In the genomic region with DNA sequence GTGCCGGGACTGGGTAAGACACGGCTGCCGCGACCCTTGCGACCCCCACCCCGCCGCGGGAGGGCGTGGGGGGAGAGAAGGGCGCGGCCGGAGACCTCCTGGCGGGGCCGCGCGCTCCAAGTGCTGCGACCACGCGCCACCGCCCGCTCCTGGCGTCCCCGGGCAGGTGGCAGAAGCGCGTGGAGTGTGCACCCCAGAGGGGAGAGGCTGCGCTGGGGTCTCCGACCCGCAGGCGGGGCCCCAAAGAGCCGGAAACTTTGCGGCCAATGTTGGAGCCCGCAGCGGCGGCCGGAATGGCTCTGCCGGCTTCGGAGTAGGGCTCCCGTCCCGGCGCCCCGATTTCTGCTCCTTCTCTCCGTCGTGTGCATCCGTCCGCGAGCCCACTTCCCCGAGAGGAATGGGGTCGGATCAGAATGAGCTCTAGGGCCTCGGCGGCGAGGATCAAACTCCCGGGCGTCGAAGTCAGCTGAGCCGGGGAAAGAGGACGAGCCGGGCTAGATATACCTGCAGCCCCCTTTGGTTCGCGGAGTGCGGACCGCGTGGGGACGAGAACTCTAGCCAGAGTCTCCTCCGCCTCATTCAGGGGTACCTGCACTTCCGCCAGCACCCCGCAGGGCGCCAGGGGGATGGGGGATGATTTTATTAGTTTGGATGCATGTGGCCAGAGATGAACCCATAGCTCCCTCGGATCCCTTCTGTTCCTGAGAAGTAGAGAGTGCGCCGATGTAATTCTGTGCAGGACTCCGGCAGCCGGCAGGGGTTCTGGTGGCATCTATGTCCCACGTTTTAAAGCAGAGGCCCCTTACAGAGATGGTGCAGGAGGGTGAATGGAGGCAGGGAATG, we compare ENCODE assay signal across 8 cellular contexts. TPM values are rescaled to one million over a fixed set of nuclear protein-coding genes. Genes with fewer than 3 reads are reported as not detected.
DNase-seq lines count a peak whose midpoint lies in the region; ATAC-seq and TF ChIP-seq lines count a peak whose summit lies in the region.

No MANE protein-coding gene starts in this region.

- H3K36me3 Mint-ChIP-seq in activated naive CD4-positive, alpha-beta T cell treated with anti-CD3 and anti-CD28 coated beads for 36 hours (ENCODE audit: low read depth), result no peaks in the 10 kb centered on the region

- H3K36me3 ChIP-seq in kidney epithelial cell (ENCODE audit: control insufficient read depth, insufficient read depth, low read length) (no peaks in the 10 kb centered on the region), suprapubic skin (no peaks in the 10 kb centered on the region), brain microvascular endothelial cell (replicated peaks) (no peaks in the 10 kb centered on the region)

- H3K27me3 ChIP-seq in kidney epithelial cell (ENCODE audit: control insufficient read depth, insufficient read depth, low read length) (peaks cover 34% of the 10 kb centered on the region), suprapubic skin (peaks cover 26% of the 10 kb centered on the region), brain microvascular endothelial cell (replicated peaks) (peaks cover 33% of the 10 kb centered on the region)

- peaks cover 35% of the 10 kb centered on the region for H3K4me1 ChIP-seq in suprapubic skin

- H3K4me3 Mint-ChIP-seq in activated naive CD4-positive, alpha-beta T cell treated with anti-CD3 and anti-CD28 coated beads for 36 hours, result peak overlapping the region; percentile 61

- 2% methylated on average over 8 of the region's 73 CpGs for WGBS in suprapubic skin

- H3K4me3 ChIP-seq in kidney epithelial cell (ENCODE audit: low read depth, low read length) (peak overlapping the region; percentile 6), suprapubic skin (peak overlapping the region; percentile 58), brain microvascular endothelial cell (ENCODE audit: low read depth, low read length) (no peak overlapping the region)

- H3K27ac Mint-ChIP-seq in activated naive CD4-positive, alpha-beta T cell treated with anti-CD3 and anti-CD28 coated beads for 36 hours, result no peak overlapping the region

- CTCF ChIA-PET in activated naive CD4-positive, alpha-beta T cell treated with anti-CD3 and anti-CD28 coated beads for 36 hours (lab: Charles Lee), result interaction anchor here (0.6 to 2.2 kb wide), 5 partner anchors 31 to 709 kb away, joined by 3 to 7 read pairs (median 6); no protein-coding TSS in a partner anchor

- H3K27me3 Mint-ChIP-seq in activated naive CD4-positive, alpha-beta T cell treated with anti-CD3 and anti-CD28 coated beads for 36 hours (ENCODE audit: low read depth), result peaks cover 46% of the 10 kb centered on the region

- H3K27ac ChIP-seq in suprapubic skin, result peak overlapping the region; percentile 42
- H3K27ac ChIP-seq in brain microvascular endothelial cell, result no peak overlapping the region

- TF ChIP-seq EP300 in suprapubic skin (IDR thresholded peaks at IDR 0.05), result no peak

- no peak for ATAC-seq in GM18519 (IDR thresholded peaks at IDR 0.05; ENCODE audit: low FRiP score, unreplicated experiment)

- TF ChIP-seq POLR2A in suprapubic skin (IDR thresholded peaks at IDR 0.05), result no peak

- no peaks in the 10 kb centered on the region for H3K9me3 Mint-ChIP-seq in activated naive CD4-positive, alpha-beta T cell treated with anti-CD3 and anti-CD28 coated beads for 36 hours

- intact Hi-C loops in activated naive CD4-positive, alpha-beta T cell treated with anti-CD3 and anti-CD28 coated beads for 36 hours (cut with micrococcal nuclease), result loop anchor here (5.0 kb wide), 3 partner anchors 78 to 888 kb away; no protein-coding TSS in a partner anchor

- no peak for TF ChIP-seq CTCF in kidney epithelial cell (IDR thresholded peaks at IDR 0.05; ENCODE audit: insufficient read depth, low read length, poor library complexity, severe bottlenecking)
- TF ChIP-seq CTCF in suprapubic skin (IDR thresholded peaks at IDR 0.05), result no peak
- TF ChIP-seq CTCF in brain microvascular endothelial cell (IDR thresholded peaks at IDR 0.05; ENCODE audit: low read depth, low read length, missing control alignments), result no peak

- no peaks in the 10 kb centered on the region for H3K9me3 ChIP-seq in suprapubic skin

- peak; percentile 17 to 21 for DNase-seq in stimulated activated CD4-positive, alpha-beta T cell treated with anti-CD3 and anti-CD28 coated beads, Interleukin-2, amount 100 ng/mL, for 24 hours
- no peak for DNase-seq in stimulated activated CD4-positive, alpha-beta T cell treated with anti-CD3 and anti-CD28 coated beads, Interleukin-12 subunit alpha, Interleukin-12 subunit beta, amount 100 ng/mL, for 4 hours
- no peak for DNase-seq in activated naive CD4-positive, alpha-beta T cell treated with anti-CD3 and anti-CD28 coated beads for 36 hours
- DNase-seq in kidney epithelial cell (ENCODE audit: low read depth) (no peak), suprapubic skin (ENCODE audit: low spot score in 2 of 2) (no peak), foreskin melanocyte (no peak), brain microvascular endothelial cell (no peak)

- H3K4me1 Mint-ChIP-seq in activated naive CD4-positive, alpha-beta T cell treated with anti-CD3 and anti-CD28 coated beads for 36 hours (ENCODE audit: low read depth), result peaks cover 10% of the 10 kb centered on the region

- in situ Hi-C loops in brain microvascular endothelial cell (cut with HindIII; ENCODE audit: low pct_ligation_motif_present, low sequenced_read_pairs), result no loop called here

RNA-seq across cellular contexts. Expression of a gene that starts 0.8 kb away (rescaled TPM):
- not detected for total RNA-seq in activated naive CD4-positive, alpha-beta T cell treated with anti-CD3 and anti-CD28 coated beads for 36 hours
- total RNA-seq in kidney epithelial cell, result 0.04 TPM in 1 of 2 replicates, not detected in the other
- total RNA-seq in suprapubic skin, result 1 to 10 TPM; 1.6 to 5.9 (median 2.0) TPM

Comparison
In these comparisons a context has a peak if more than half of its experiments do, and no peak if none do; other contexts are left out.
1. DNase-seq: peak in stimulated activated CD4-positive, alpha-beta T cell treated with anti-CD3 and anti-CD28 coated beads, Interleukin-2, amount 100 ng/mL, for 24 hours (2 of 2); none in stimulated activated CD4-positive, alpha-beta T cell treated with anti-CD3 and anti-CD28 coated beads, Interleukin-12 subunit alpha, Interleukin-12 subunit beta, amount 100 ng/mL, for 4 hours (single experiment), activated naive CD4-positive, alpha-beta T cell treated with anti-CD3 and anti-CD28 coated beads for 36 hours (single experiment), kidney epithelial cell (single experiment), suprapubic skin (0 of 2), foreskin melanocyte (single experiment) and brain microvascular endothelial cell (single experiment).